In genomic region chr15:60590935-60591490, GRCh38 we compare ENCODE assay signal across 8 cellular contexts.
DNase-seq lines count a peak whose midpoint lies in the region; ATAC-seq and TF ChIP-seq lines count a peak whose summit lies in the region.

No MANE protein-coding gene starts in this region.

- H3K27me3 ChIP-seq in MM.1S (replicated peaks; ENCODE audit: insufficient read depth, low read length) (no peaks in the 10 kb centered on the region), muscle layer of duodenum (ENCODE audit: low read depth, low read length) (no peaks in the 10 kb centered on the region), thymus (ENCODE audit: control insufficient read depth, insufficient read depth) (peaks cover 33% of the 10 kb centered on the region)

- no peaks in the 10 kb centered on the region for H3K9me2 ChIP-seq in MM.1S (replicated peaks; ENCODE audit: insufficient read depth, low read length)

- H3K9ac ChIP-seq in ES-I3 (ENCODE audit: low read depth, low read length) (peak overlapping the region; percentile 97), MM.1S (ENCODE audit: low read length) (peak overlapping the region; percentile 68)

- H3K9me3 ChIP-seq in ES-I3 (ENCODE audit: control insufficient read depth, insufficient read depth, low read length) (no peaks in the 10 kb centered on the region), MM.1S (replicated peaks; ENCODE audit: insufficient read depth, low read length) (no peaks in the 10 kb centered on the region), muscle layer of duodenum (ENCODE audit: control insufficient read depth in 1 of 2, low read length in 2 of 2) (no peaks in the 10 kb centered on the region), thymus (ENCODE audit: control insufficient read depth) (no peaks in the 10 kb centered on the region)

- H3K79me2 ChIP-seq in MM.1S (ENCODE audit: low read length) = peaks cover 48% of the 10 kb centered on the region

- peak overlapping the region; percentile 63; the same call in 1 of the 2 replicates for H2AFZ ChIP-seq in MM.1S (ENCODE audit: low read length)

- DNase-seq in MM.1S (peak; percentile 66), KG1 (lab: John Stamatoyannopoulos, UW) (no peak), NCI-H345 (lab: John Stamatoyannopoulos, UW) (no peak)
- peak; percentile 78 for DNase-seq in activated CD8-positive, alpha-beta memory T cell treated with anti-CD3 and anti-CD28 coated beads, Interleukin-2, amount 50 U/mL, for 48 hours

- H3K4me2 ChIP-seq in MM.1S (ENCODE audit: low read depth, low read length) = peak overlapping the region; percentile 75

- peak; percentile 27 for ATAC-seq in esophagus mucosa

- H3K4me1 ChIP-seq in ES-I3 (ENCODE audit: insufficient read depth, low read length) = peaks cover 6% of the 10 kb centered on the region
- 0 out of 2 replicates have a peak, but pooled peaks cover 3% of the 10 kb centered on the region for H3K4me1 ChIP-seq in MM.1S (ENCODE audit: low read length)
- no peaks in the 10 kb centered on the region for H3K4me1 ChIP-seq in muscle layer of duodenum (ENCODE audit: control insufficient read depth in 1 of 2, insufficient read depth in 2 of 2, low read length in 2 of 2)
- peaks cover 6% of the 10 kb centered on the region for H3K4me1 ChIP-seq in thymus (ENCODE audit: control insufficient read depth, insufficient read depth, low read length)

- peak overlapping the region; percentile 19; the same call in 1 of the 2 replicates for H3K27ac ChIP-seq in MM.1S (ENCODE audit: low read length)
- H3K27ac ChIP-seq in muscle layer of duodenum (ENCODE audit: low read length) = peak overlapping the region; percentile 35
- H3K27ac ChIP-seq in thymus (ENCODE audit: low read depth) = peak overlapping the region; percentile 85

- no peaks in the 10 kb centered on the region for H3F3A ChIP-seq in MM.1S (ENCODE audit: insufficient read depth, low read length)

- no peaks in the 10 kb centered on the region for H3K36me3 ChIP-seq in ES-I3 (ENCODE audit: insufficient read depth, low read length)
- no peaks in the 10 kb centered on the region for H3K36me3 ChIP-seq in MM.1S (replicated peaks; ENCODE audit: insufficient read depth, low read length)
- no peaks in the 10 kb centered on the region for H3K36me3 ChIP-seq in muscle layer of duodenum (ENCODE audit: control insufficient read depth in 1 of 2, insufficient read depth in 2 of 2, low read length in 2 of 2)
- H3K36me3 ChIP-seq in thymus (ENCODE audit: control insufficient read depth, insufficient read depth) = no peaks in the 10 kb centered on the region

- 3% methylated on average over 41 of the region's 41 CpGs for WGBS in thymus

- no peaks in the 10 kb centered on the region for H4K20me1 ChIP-seq in MM.1S (ENCODE audit: insufficient read depth, low read length)

- peak overlapping the region; percentile 77 for H3K4me3 ChIP-seq in MM.1S (ENCODE audit: low read length)
- peak overlapping the region; percentile 57 to 74 for H3K4me3 ChIP-seq in muscle layer of duodenum (ENCODE audit: low read depth in 1 of 2, low read length in 2 of 2)
- peak overlapping the region; percentile 77 for H3K4me3 ChIP-seq in thymus (ENCODE audit: low read length)

- TF ChIP-seq CTCF in MM.1S (IDR thresholded peaks at IDR 0.05; ENCODE audit: low read length) = no peak; the same call in 1 of the 2 replicates

Comparison
In these comparisons a context has a peak if more than half of its experiments do, and no peak if none do; other contexts are left out.
1. DNase-seq: peak in MM.1S (single experiment) and activated CD8-positive, alpha-beta memory T cell treated with anti-CD3 and anti-CD28 coated beads, Interleukin-2, amount 50 U/mL, for 48 hours (single experiment); none in KG1 (single experiment) and NCI-H345 (single experiment).
2. H3K27ac ChIP-seq: peak in every context shown above with its lines; median percentile 85 in thymus; 35 in muscle layer of duodenum; 19 in MM.1S.
3. Peak in every context shown above with its lines, with median percentiles within 50 percentile points of each other: H3K4me3 ChIP-seq.